Comparison of ENCODE assay signal across 18 cellular contexts in genomic region chr20:39853050-39853449, GRCh38.
DNase-seq lines count a peak whose midpoint lies in the region; TF ChIP-seq lines count a peak whose summit lies in the region.
"Had no signal": no experiment of that assay in that cellular context is flagged by ENCODE, and none has a peak within 500 bp of the region (broad histone marks: within the 10 kb centered on the region; RNA-seq: fewer than 3 reads in every experiment).

No MANE protein-coding gene starts in this region.

- no peak for TF ChIP-seq CTCF in nephron progenitor cell (IDR thresholded peaks at IDR 0.05)
- TF ChIP-seq CTCF in lower leg skin (IDR thresholded peaks at IDR 0.05), result no peak

- H3K36me3 ChIP-seq in HUES48 (ENCODE audit: control insufficient read depth, insufficient read depth, low read length), result no peaks in the 10 kb centered on the region

- H3K4me3 Mint-ChIP-seq in nephron progenitor cell, result no peak overlapping the region
- H3K4me3 Mint-ChIP-seq in T-helper 2 cell treated with Interferon-gamma antibody and Interleukin-4, amounts not matched to agents 5 μg/mL and 100 μg/mL, for 36 hours, result no peak overlapping the region

- peak overlapping the region; percentile 86 for H3K27ac Mint-ChIP-seq in nephron progenitor cell
- H3K27ac Mint-ChIP-seq in T-helper 2 cell treated with Interferon-gamma antibody and Interleukin-4, amounts not matched to agents 5 μg/mL and 100 μg/mL, for 36 hours, result no peak overlapping the region

- H3K27ac ChIP-seq in HUES48 (ENCODE audit: low read depth, low read length), result peak overlapping the region; percentile 54
- H3K27ac ChIP-seq: A549, C4-2B had no signal

- H3K4me1 Mint-ChIP-seq in nephron progenitor cell, result peaks cover 92% of the 10 kb centered on the region
- H3K4me1 Mint-ChIP-seq in T-helper 2 cell treated with Interferon-gamma antibody and Interleukin-4, amounts not matched to agents 5 μg/mL and 100 μg/mL, for 36 hours (ENCODE audit: low read depth), result no peaks in the 10 kb centered on the region

- no peaks in the 10 kb centered on the region for H3K27me3 ChIP-seq in HUES48 (ENCODE audit: control insufficient read depth, insufficient read depth, low read length)

- no peak overlapping the region for H3K4me3 ChIP-seq in HUES48 (ENCODE audit: low read depth, low read length)
- no peak overlapping the region for H3K4me3 ChIP-seq in lower leg skin (ENCODE audit: low read depth, poor library complexity, severe bottlenecking)
- H3K4me3 ChIP-seq: A549 had no signal

- intact Hi-C loops in lower leg skin (cut with DNase I; ENCODE audit: low total_unique reads), result no loop called here

- no peaks in the 10 kb centered on the region for H3K36me3 Mint-ChIP-seq in nephron progenitor cell (ENCODE audit: low read depth)
- H3K36me3 Mint-ChIP-seq in T-helper 2 cell treated with Interferon-gamma antibody and Interleukin-4, amounts not matched to agents 5 μg/mL and 100 μg/mL, for 36 hours (ENCODE audit: low read depth), result no peaks in the 10 kb centered on the region

- H3K9me3 ChIP-seq in HUES48 (ENCODE audit: control insufficient read depth, insufficient read depth, low read length), result no peaks in the 10 kb centered on the region
- H3K9me3 ChIP-seq: A549, Caco-2 had no signal

- TF ChIP-seq POLR2A in lower leg skin (IDR thresholded peaks at IDR 0.05), result no peak

- DNase-seq in EL, result peak; percentile 38
- DNase-seq in iPS-NIHi11 (ENCODE audit: low spot score), result peak; percentile 17
- no peak for DNase-seq in nephron progenitor cell
- no peak for DNase-seq in germinal center (ENCODE audit: low spot score)
- no peak for DNase-seq in T-helper 2 cell treated with Interferon-gamma antibody and Interleukin-4, amounts not matched to agents 5 μg/mL and 100 μg/mL, for 36 hours (ENCODE audit: low spot score)
- DNase-seq in HT-29 (ENCODE audit: low spot score), result no peak
- DNase-seq in lower leg skin (ENCODE audit: low spot score in 2 of 2), result no peak
- DNase-seq: Caco-2, DMS153, Karpas-422, NCI-H187 treated with DMSO at 0.1 percent for 48 hours, NCI-H446, NCI-H748 treated with DMSO at 0.1 percent for 48 hours, OCI-M1, SHP77 treated with DMSO at 0.1 percent for 48 hours had no signal

- no peaks in the 10 kb centered on the region for H3K27me3 Mint-ChIP-seq in nephron progenitor cell (ENCODE audit: low read depth, poor library complexity)
- H3K27me3 Mint-ChIP-seq in T-helper 2 cell treated with Interferon-gamma antibody and Interleukin-4, amounts not matched to agents 5 μg/mL and 100 μg/mL, for 36 hours (ENCODE audit: low read depth), result no peaks in the 10 kb centered on the region

- H3K9ac ChIP-seq in HUES48 (ENCODE audit: low read depth, low read length), result no peak overlapping the region

- H3K9me3 Mint-ChIP-seq in nephron progenitor cell, result no peaks in the 10 kb centered on the region
- H3K9me3 Mint-ChIP-seq in T-helper 2 cell treated with Interferon-gamma antibody and Interleukin-4, amounts not matched to agents 5 μg/mL and 100 μg/mL, for 36 hours, result no peaks in the 10 kb centered on the region

- peaks cover 16% of the 10 kb centered on the region for H3K4me1 ChIP-seq in HUES48 (ENCODE audit: control insufficient read depth, insufficient read depth, low read length)
- H3K4me1 ChIP-seq: A549, Caco-2 had no signal

- WGBS in lower leg skin, 2 donors, result 85 to 89% methylated on average over 3 of the region's 3 CpGs

Comparison
In these comparisons a context has a peak if more than half of its experiments do, and no peak if none do; other contexts are left out.
1. DNase-seq: peak in EL (single experiment) and iPS-NIHi11 (single experiment); none in nephron progenitor cell (single experiment), germinal center (single experiment), T-helper 2 cell treated with Interferon-gamma antibody and Interleukin-4, amounts not matched to agents 5 μg/mL and 100 μg/mL, for 36 hours (single experiment), HT-29 (single experiment) and lower leg skin (0 of 2).